1 cellular context compared by ENCODE assay signal in the genomic region with DNA sequence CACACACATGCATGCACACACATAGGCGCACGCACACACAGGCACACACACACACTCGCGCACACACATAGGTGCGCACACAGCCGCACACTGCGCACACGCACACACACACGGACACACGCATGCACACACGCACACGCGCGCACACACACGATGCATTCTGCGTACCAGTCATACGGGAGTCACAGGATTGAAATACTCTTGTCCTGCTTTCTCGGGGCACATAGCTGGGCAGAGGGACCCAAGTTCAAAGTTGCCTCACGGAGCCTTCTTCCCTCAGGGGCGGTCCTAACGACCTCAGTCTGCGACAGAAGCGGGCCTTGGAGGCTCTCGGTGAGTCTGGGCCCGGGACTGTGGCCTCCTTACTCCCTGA.
TF ChIP-seq lines count a peak whose summit lies in the region.

No MANE protein-coding gene starts in this region.

TF ChIP-seq in GM23338, 12 proteins besides CTCF, POLR2A, EP300 and RAD21:
- TF ChIP-seq REST (IDR thresholded peaks at IDR 0.05; ENCODE audit: unreplicated experiment) (no peak), ZNF462 (CRISPR knock-in tag; IDR thresholded peaks at IDR 0.05) (no peak), ETS1 (IDR thresholded peaks at IDR 0.05) (no peak), CREB1 (CRISPR knock-in tag; IDR thresholded peaks at IDR 0.05; ENCODE audit: low read depth) (no peak), POLR2AphosphoS5 (IDR thresholded peaks at IDR 0.05; ENCODE audit: low read depth) (no peak), ZNF331 (CRISPR knock-in tag; IDR thresholded peaks at IDR 0.05; ENCODE audit: low read depth) (no peak), ZNF114 (CRISPR knock-in tag; IDR thresholded peaks at IDR 0.05) (no peak), STAT1 (IDR thresholded peaks at IDR 0.05; ENCODE audit: unreplicated experiment) (no peak), JUNB (IDR thresholded peaks at IDR 0.05; ENCODE audit: unreplicated experiment) (no peak), NANOG (IDR thresholded peaks at IDR 0.05; ENCODE audit: borderline replicate concordance) (no peak), EZH2phosphoT487 (IDR thresholded peaks at IDR 0.05; ENCODE audit: unreplicated experiment) (no peak), EZH2 (IDR thresholded peaks at IDR 0.05; ENCODE audit: low read depth, unreplicated experiment) (no peak)
TF ChIP-seq in GM23338: peak in this region for 0.
